In the genomic region with DNA sequence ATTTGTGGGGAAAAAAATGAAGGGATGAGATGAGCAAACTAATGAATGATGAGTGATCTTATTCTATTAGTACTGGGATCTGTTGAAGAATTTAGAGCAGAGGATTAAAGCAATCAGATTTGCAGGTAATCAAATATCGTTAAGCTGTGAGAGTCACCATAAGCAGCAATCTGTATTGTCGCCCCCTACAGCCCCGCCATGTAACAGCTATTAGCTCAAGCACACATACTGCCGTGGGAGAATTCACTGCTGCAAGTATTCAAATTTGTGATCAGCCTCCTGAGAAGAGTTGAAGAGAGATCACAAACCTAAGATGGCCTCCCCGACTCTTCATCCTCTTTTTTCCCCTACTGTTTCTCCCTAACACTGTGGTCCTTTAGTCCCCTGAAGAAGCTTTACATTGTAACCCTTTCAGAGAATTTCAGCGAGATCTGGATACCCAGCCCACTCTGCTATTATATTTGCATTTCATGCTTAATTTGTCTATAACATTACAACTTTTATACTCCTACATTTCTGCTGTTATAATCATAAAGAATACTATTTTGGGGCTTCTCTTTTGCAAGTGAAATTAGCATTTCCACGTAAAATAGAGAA, we compare ENCODE assay signal across 2 cellular contexts.
A peak's percentile ranks its signal among the peaks of the same experiment; 100 is the strongest.
TF ChIP-seq lines count a peak whose summit lies in the region.

No MANE protein-coding gene starts in this region.

TF ChIP-seq in HCT116, 20 proteins besides CTCF, POLR2A, EP300 and RAD21:
- no peak for TF ChIP-seq CBX3 (IDR thresholded peaks at IDR 0.05; ENCODE audit: low read depth)
TF ChIP-seq in HCT116: peak in this region for 0.

TF ChIP-seq in SK-N-SH, 30 proteins besides CTCF, POLR2A, EP300 and RAD21:
- no peak for TF ChIP-seq TCF12 (IDR thresholded peaks at IDR 0.05)
- TF ChIP-seq, protein P1, sequence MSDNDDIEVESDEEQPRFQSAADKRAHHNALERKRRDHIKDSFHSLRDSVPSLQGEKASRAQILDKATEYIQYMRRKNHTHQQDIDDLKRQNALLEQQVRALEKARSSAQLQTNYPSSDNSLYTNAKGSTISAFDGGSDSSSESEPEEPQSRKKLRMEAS (IDR thresholded peaks at IDR 0.05; ENCODE audit: low read depth), result no peak
- TF ChIP-seq SMC3 (IDR thresholded peaks at IDR 0.05; ENCODE audit: low read depth, low read length), result peak; percentile 14; the same call in 1 of the 2 replicates
- TF ChIP-seq CHD2 (IDR thresholded peaks at IDR 0.05; ENCODE audit: low read length, partially characterized antibody), result no peak
- TF ChIP-seq, protein P2, sequence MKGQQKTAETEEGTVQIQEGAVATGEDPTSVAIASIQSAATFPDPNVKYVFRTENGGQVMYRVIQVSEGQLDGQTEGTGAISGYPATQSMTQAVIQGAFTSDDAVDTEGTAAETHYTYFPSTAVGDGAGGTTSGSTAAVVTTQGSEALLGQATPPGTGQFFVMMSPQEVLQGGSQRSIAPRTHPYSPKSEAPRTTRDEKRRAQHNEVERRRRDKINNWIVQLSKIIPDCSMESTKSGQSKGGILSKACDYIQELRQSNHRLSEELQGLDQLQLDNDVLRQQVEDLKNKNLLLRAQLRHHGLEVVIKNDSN (IDR thresholded peaks at IDR 0.05; ENCODE audit: borderline replicate concordance, low read depth), result no peak
